ENCODE assay signal across 16 cellular contexts in the genomic region with DNA sequence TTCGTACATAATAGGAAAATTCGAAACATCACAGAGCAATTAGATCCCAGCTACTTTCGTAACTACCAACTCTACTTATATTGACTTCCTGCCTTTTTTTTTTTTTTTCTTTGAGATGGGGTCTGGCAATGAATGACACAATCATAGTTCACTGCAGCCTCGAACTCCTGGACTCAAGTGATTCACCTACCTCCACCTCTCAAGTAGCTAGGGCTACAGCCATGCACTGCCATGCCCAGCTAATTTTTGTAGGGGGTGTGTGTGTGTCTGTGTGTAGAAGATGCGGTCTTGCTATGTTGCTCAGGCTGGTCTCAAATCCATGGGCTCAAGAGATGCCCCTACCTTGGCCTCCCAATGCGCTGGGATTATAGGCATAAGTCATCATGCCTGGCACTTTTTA. TPM values are rescaled to one million over a fixed set of nuclear protein-coding genes. Genes with fewer than 3 reads are reported as not detected.
DNase-seq lines count a peak whose midpoint lies in the region; ATAC-seq and TF ChIP-seq lines count a peak whose summit lies in the region.
"Had no signal": no experiment of that assay in that cellular context is flagged by ENCODE, and none has a peak within 500 bp of the region (broad histone marks: within the 10 kb centered on the region; RNA-seq: fewer than 3 reads in every experiment).

No MANE protein-coding gene starts in this region.

- H3K4me3 ChIP-seq in HUES64 (ENCODE audit: low read length) (no peak overlapping the region), ascending aorta (no peak overlapping the region)
- H3K4me3 ChIP-seq: thoracic aorta had no signal

- no peaks in the 10 kb centered on the region for H3K9me3 Mint-ChIP-seq in activated CD4-positive, alpha-beta T cell treated with anti-CD3 and anti-CD28 coated beads for 36 hours (ENCODE audit: low read depth)
- H3K9me3 Mint-ChIP-seq in nephron progenitor cell, result no peaks in the 10 kb centered on the region
- H3K9me3 Mint-ChIP-seq in Calu3 (ENCODE audit: low read depth, unreplicated experiment), result no peaks in the 10 kb centered on the region
- H3K9me3 Mint-ChIP-seq in type B pancreatic cell, result no peaks in the 10 kb centered on the region

- intact Hi-C loops in activated CD4-positive, alpha-beta T cell treated with anti-CD3 and anti-CD28 coated beads for 36 hours (cut with DNase I, micrococcal nuclease), result no loop called here
- intact Hi-C loops in ascending aorta (cut with DNase I) (no loop called here), Calu3 (cut with micrococcal nuclease; ENCODE audit: unreplicated experiment) (no loop called here)

- CTCF ChIA-PET in activated CD4-positive, alpha-beta T cell treated with anti-CD3 and anti-CD28 coated beads for 36 hours (lab: Charles Lee), result interaction anchor here (0.6 to 1.8 kb wide), 3 partner anchors 8 to 24 kb away, joined by 3 to 6 read pairs (median 3); no protein-coding TSS in a partner anchor
- CTCF ChIA-PET in Calu3 (lab: Charles Lee), result no interaction called here

- no peaks in the 10 kb centered on the region for H3K27me3 Mint-ChIP-seq in activated CD4-positive, alpha-beta T cell treated with anti-CD3 and anti-CD28 coated beads for 36 hours
- H3K27me3 Mint-ChIP-seq in nephron progenitor cell (ENCODE audit: low read depth, poor library complexity) (peaks cover 7% of the 10 kb centered on the region), Calu3 (ENCODE audit: unreplicated experiment) (no peaks in the 10 kb centered on the region), type B pancreatic cell (no peaks in the 10 kb centered on the region)

- TF ChIP-seq CTCF in ascending aorta (IDR thresholded peaks at IDR 0.05) (no peak), nephron progenitor cell (IDR thresholded peaks at IDR 0.05) (no peak), Calu3 (IDR thresholded peaks at IDR 0.05; ENCODE audit: unreplicated experiment) (no peak), type B pancreatic cell (conservative IDR thresholded peaks at IDR 0.05) (no peak)

- H3K36me3 Mint-ChIP-seq in activated CD4-positive, alpha-beta T cell treated with anti-CD3 and anti-CD28 coated beads for 36 hours (ENCODE audit: low read depth), result peaks cover 17% of the 10 kb centered on the region
- H3K36me3 Mint-ChIP-seq in nephron progenitor cell (ENCODE audit: low read depth) (peaks cover 23% of the 10 kb centered on the region), Calu3 (ENCODE audit: insufficient read depth, unreplicated experiment) (peaks cover 71% of the 10 kb centered on the region), type B pancreatic cell (peaks cover 8% of the 10 kb centered on the region)

- ATAC-seq in activated CD4-positive, alpha-beta T cell treated with anti-CD3 and anti-CD28 coated beads for 36 hours, result peak; percentile 56
- ATAC-seq in GM18519 (IDR thresholded peaks at IDR 0.05; ENCODE audit: low FRiP score, unreplicated experiment), result no peak

- H3K9me3 ChIP-seq in HUES64 (ENCODE audit: insufficient read depth, low read depth, low read length), result no peaks in the 10 kb centered on the region
- H3K9me3 ChIP-seq in ascending aorta, result no peaks in the 10 kb centered on the region
- H3K9me3 ChIP-seq: thoracic aorta had no signal

- peaks cover 31% of the 10 kb centered on the region for H3K4me1 Mint-ChIP-seq in activated CD4-positive, alpha-beta T cell treated with anti-CD3 and anti-CD28 coated beads for 36 hours
- H3K4me1 Mint-ChIP-seq in nephron progenitor cell, result no peaks in the 10 kb centered on the region
- H3K4me1 Mint-ChIP-seq in Calu3 (ENCODE audit: low read depth, unreplicated experiment), result no peaks in the 10 kb centered on the region
- H3K4me1 Mint-ChIP-seq in type B pancreatic cell (ENCODE audit: unreplicated experiment), result no peaks in the 10 kb centered on the region

- BruUV-seq in Calu3 (replicated peaks; lab: Mats Ljungman, UMichigan), result no TSS peak

- peak; percentile 36 for DNase-seq in activated CD4-positive, alpha-beta T cell treated with anti-CD3 and anti-CD28 coated beads for 36 hours
- DNase-seq in activated CD4-positive, alpha-beta T cell treated with anti-CD3 and anti-CD28 coated beads, Interleukin-2, amount 50 U/mL, for 48 hours, result no peak
- DNase-seq in ascending aorta (ENCODE audit: low spot score in 2 of 2), result no peak
- no peak for DNase-seq in nephron progenitor cell
- no peak for DNase-seq in Calu3
- DNase-seq in type B pancreatic cell (ENCODE audit: extremely low spot score, unreplicated experiment), result no peak
- DNase-seq: foreskin melanocyte; KBM-7; NCI-H1417 treated with DMSO at 0.1 percent for 48 hours; NCI-H526 treated with DMSO at 0.1 percent for 48 hours; stimulated activated CD4-positive, alpha-beta T cell treated with anti-CD3 and anti-CD28 coated beads, Interleukin-12 subunit alpha, Interleukin-12 subunit beta, amount 100 ng/mL, for 4 hours had no signal

- H3K27me3 ChIP-seq in HUES64 (ENCODE audit: insufficient read depth, low read length) (no peaks in the 10 kb centered on the region), ascending aorta (no peaks in the 10 kb centered on the region)

- no peaks in the 10 kb centered on the region for H3K4me1 ChIP-seq in HUES64 (ENCODE audit: insufficient read depth, low read length)
- peaks cover 0 to 2% of the 10 kb centered on the region in 2 donors for H3K4me1 ChIP-seq in ascending aorta
- H3K4me1 ChIP-seq: parathyroid adenoma had no signal

- peak overlapping the region; percentile 47 for H3K27ac Mint-ChIP-seq in activated CD4-positive, alpha-beta T cell treated with anti-CD3 and anti-CD28 coated beads for 36 hours
- H3K27ac Mint-ChIP-seq in nephron progenitor cell (peak overlapping the region; percentile 84), Calu3 (ENCODE audit: unreplicated experiment) (no peak overlapping the region), type B pancreatic cell (no peak overlapping the region)

- 93% methylated on average over 5 of the region's 6 CpGs for WGBS in HUES64

- H3K27ac ChIP-seq in HUES64 (ENCODE audit: low read depth, low read length) (peak overlapping the region; percentile 36; the same call in 1 of the 2 replicates), ascending aorta (peak overlapping the region; percentile 40 to 49)
- H3K27ac ChIP-seq: parathyroid adenoma had no signal

- H3K36me3 ChIP-seq in HUES64 (ENCODE audit: insufficient read depth, low read length) (peaks cover 23% of the 10 kb centered on the region), ascending aorta (peaks cover 9 to 27% of the 10 kb centered on the region in 2 donors)

- H3K9ac ChIP-seq in HUES64 (ENCODE audit: low read depth, low read length), result no peak overlapping the region
- H3K9ac ChIP-seq: parathyroid adenoma had no signal

- POLR2A ChIA-PET in activated CD4-positive, alpha-beta T cell treated with anti-CD3 and anti-CD28 coated beads for 36 hours (lab: Charles Lee), result interaction anchor here (0.6 to 0.7 kb wide), 3 partner anchors 240 to 844 kb away, joined by 3 to 7 read pairs (median 6); no protein-coding TSS in a partner anchor

- peak overlapping the region; percentile 6 for H3K4me3 Mint-ChIP-seq in activated CD4-positive, alpha-beta T cell treated with anti-CD3 and anti-CD28 coated beads for 36 hours
- H3K4me3 Mint-ChIP-seq in nephron progenitor cell, result no peak overlapping the region
- H3K4me3 Mint-ChIP-seq in Calu3 (ENCODE audit: low read depth, unreplicated experiment), result no peak overlapping the region
- no peak overlapping the region for H3K4me3 Mint-ChIP-seq in type B pancreatic cell

RNA-seq across cellular contexts. Expression of a gene that starts 5.8 kb away (rescaled TPM):
- 100 to 1,000 TPM; 101 to 126 TPM for total RNA-seq in activated CD4-positive, alpha-beta T cell treated with anti-CD3 and anti-CD28 coated beads for 36 hours
- 142 TPM for polyA plus RNA-seq in HUES64 (2013, experiment 1 of 2)
- 165 TPM for polyA plus RNA-seq in HUES64 (2013, experiment 2 of 2)
- total RNA-seq in ascending aorta, result 27.6 TPM
- total RNA-seq in Calu3 (2022), result 73.0 and 81.2 TPM in 2 replicates
- 51.7 and 87.7 TPM in 2 replicates for total RNA-seq in type B pancreatic cell (ENCODE audit: low replicate concordance)

RNA-seq across cellular contexts. Expression of a gene that starts 42.3 kb away (rescaled TPM):
- 100 to 1,000 TPM; 113 to 133 TPM for total RNA-seq in activated CD4-positive, alpha-beta T cell treated with anti-CD3 and anti-CD28 coated beads for 36 hours
- polyA plus RNA-seq in HUES64 (2013, experiment 1 of 2), result 432 TPM
- polyA plus RNA-seq in HUES64 (2013, experiment 2 of 2), result 426 TPM
- total RNA-seq in ascending aorta, result 58.8 TPM
- total RNA-seq in Calu3 (2022), result 228 and 230 TPM in 2 replicates
- total RNA-seq in type B pancreatic cell (ENCODE audit: low replicate concordance), result 185 and 276 TPM in 2 replicates

RNA-seq across cellular contexts. Expression of a gene that starts 47.3 kb away (rescaled TPM):
- under 1 TPM; 0.43 to 0.53 TPM for total RNA-seq in activated CD4-positive, alpha-beta T cell treated with anti-CD3 and anti-CD28 coated beads for 36 hours
- polyA plus RNA-seq in HUES64 (2013, experiment 1 of 2), result not detected
- not detected for polyA plus RNA-seq in HUES64 (2013, experiment 2 of 2)
- not detected for total RNA-seq in ascending aorta
- total RNA-seq in Calu3 (2022), result 0.80 and 2.8 TPM in 2 replicates
- total RNA-seq in type B pancreatic cell (ENCODE audit: low replicate concordance), result 1.6 and 2.1 TPM in 2 replicates
- total RNA-seq: RPMI7951, thoracic aorta had no signal

RNA-seq across cellular contexts. Expression of a gene that starts 53.9 kb away (rescaled TPM):
- total RNA-seq in activated CD4-positive, alpha-beta T cell treated with anti-CD3 and anti-CD28 coated beads for 36 hours, result 1 to 10 TPM; 7.8 to 9.8 TPM
- not detected for polyA plus RNA-seq in HUES64 (2013, experiment 1 of 2)
- 0.70 TPM for polyA plus RNA-seq in HUES64 (2013, experiment 2 of 2)
- 8.0 TPM for total RNA-seq in ascending aorta
- total RNA-seq in Calu3 (2022), result 0.24 TPM in 1 of 2 replicates, not detected in the other
- 0.22 TPM in 1 of 2 replicates, not detected in the other for total RNA-seq in type B pancreatic cell (ENCODE audit: low replicate concordance)
- total RNA-seq: RPMI7951, thoracic aorta had no signal

RNA-seq across cellular contexts. Expression of a gene that starts 59.1 kb away (rescaled TPM):
- 1 to 10 TPM; 3.2 TPM for total RNA-seq in activated CD4-positive, alpha-beta T cell treated with anti-CD3 and anti-CD28 coated beads for 36 hours
- polyA plus RNA-seq in HUES64 (2013, experiment 1 of 2), result 1.0 TPM
- 1.1 TPM for polyA plus RNA-seq in HUES64 (2013, experiment 2 of 2)
- total RNA-seq in ascending aorta (4.3 TPM), Calu3 (2022) (1.9 and 2.4 TPM in 2 replicates), type B pancreatic cell (ENCODE audit: low replicate concordance) (0.69 and 1.3 TPM in 2 replicates)

Comparison
In these comparisons a context has a peak if more than half of its experiments do, and no peak if none do; other contexts are left out.
1. H3K27ac Mint-ChIP-seq: peak in activated CD4-positive, alpha-beta T cell treated with anti-CD3 and anti-CD28 coated beads for 36 hours (single experiment) and nephron progenitor cell (single experiment); none in Calu3 (single experiment) and type B pancreatic cell (single experiment).